ENCODE assay signal across 1 cellular context in the genomic region with DNA sequence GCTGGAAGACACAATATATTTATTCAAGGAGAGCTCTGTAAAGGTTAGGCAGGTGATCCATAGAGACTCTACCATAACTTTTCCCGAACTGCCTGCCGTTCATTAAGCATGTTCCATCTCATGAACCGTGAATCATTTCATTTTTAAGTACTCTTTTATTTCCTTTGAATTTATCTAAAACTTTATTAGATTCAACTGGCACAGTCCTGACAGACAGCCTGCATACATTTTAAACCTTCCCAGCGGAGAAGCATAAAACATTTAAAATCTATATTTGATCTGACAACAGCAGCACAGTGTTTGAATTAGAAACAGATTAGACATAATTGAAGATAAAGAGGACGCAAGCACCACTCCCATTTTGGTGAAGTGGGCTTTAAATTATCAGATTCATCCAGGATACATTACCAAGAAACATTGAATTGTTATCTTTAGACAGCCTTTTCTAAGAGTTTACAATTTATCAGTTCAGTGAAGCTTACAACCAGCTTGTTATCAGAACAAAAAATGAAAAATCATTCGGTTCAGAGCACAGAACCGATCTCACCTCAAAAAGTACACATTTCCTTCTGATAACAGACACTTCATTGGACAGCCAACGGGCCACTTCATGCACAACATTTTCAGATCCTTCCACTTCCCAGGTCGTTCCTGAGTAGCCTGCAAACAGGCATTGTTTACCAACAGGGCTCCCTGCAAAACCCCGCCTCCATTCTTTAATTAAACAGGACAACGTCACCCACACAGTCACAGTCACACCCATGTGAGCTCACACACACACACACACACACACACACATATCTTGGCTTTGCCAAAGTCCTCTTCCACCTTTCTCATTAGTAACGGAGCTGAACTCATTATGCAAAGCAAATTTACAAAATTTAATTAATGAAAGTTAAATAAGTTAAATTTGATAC.
TF ChIP-seq lines count a peak whose summit lies in the region.

No MANE protein-coding gene starts in this region.

TF ChIP-seq in K562, 482 proteins besides CTCF, POLR2A, EP300 and RAD21:
- no peak for TF ChIP-seq BRCA1 (IDR thresholded peaks at IDR 0.05)
- no peak for TF ChIP-seq BRCA1 (CRISPR knock-in tag; IDR thresholded peaks at IDR 0.05)
- TF ChIP-seq SMARCC2 (IDR thresholded peaks at IDR 0.05; ENCODE audit: low read depth): no peak
- peak; percentile 56 for TF ChIP-seq ARID1B (IDR thresholded peaks at IDR 0.05)
- TF ChIP-seq FOSL1 (tag; conservative IDR thresholded peaks at IDR 0.05): 0 out of 2 replicates have a peak, but pooled peaks have one; percentile 19
- no peak for TF ChIP-seq CEBPG (CRISPR knock-in tag; IDR thresholded peaks at IDR 0.05)
- TF ChIP-seq CEBPG (tag; conservative IDR thresholded peaks at IDR 0.05 in 1 of 2, IDR thresholded peaks at IDR 0.05 in 1 of 2): 0 out of 4 replicates have a peak, but pooled peaks of 1 of the 2 experiments have one; percentile 14
- peak; percentile 66 for TF ChIP-seq CBFA2T3 (IDR thresholded peaks at IDR 0.05)
- peak; percentile 66 for TF ChIP-seq TAL1 (IDR thresholded peaks at IDR 0.05)
- no peak for TF ChIP-seq JUN (IDR thresholded peaks at IDR 0.05; ENCODE audit: borderline replicate concordance, low read depth, low read length)
- TF ChIP-seq JUN (CRISPR knock-in tag; IDR thresholded peaks at IDR 0.05; ENCODE audit: borderline replicate concordance): no peak
- TF ChIP-seq ID3 (CRISPR knock-in tag; IDR thresholded peaks at IDR 0.05): no peak
- no peak for TF ChIP-seq ID3 (tag; IDR thresholded peaks at IDR 0.05)
- peak; percentile 51; the same call in 1 of the 2 replicates for TF ChIP-seq TCF3 (CRISPR knock-in tag; IDR thresholded peaks at IDR 0.05)
- TF ChIP-seq ESRRB (CRISPR knock-in tag; IDR thresholded peaks at IDR 0.05; ENCODE audit: borderline replicate concordance): no peak
- TF ChIP-seq RCOR1 (IDR thresholded peaks at IDR 0.05; ENCODE audit: borderline replicate concordance in 1 of 2, low read depth in 2 of 2, low read length in 2 of 2): peak in 1 of 2 experiments; percentile 57; a peak in 2 of 4 replicates
- TF ChIP-seq ELF4 (CRISPR knock-in tag; IDR thresholded peaks at IDR 0.05): peak; percentile 55; the same call in 1 of the 2 replicates
- TF ChIP-seq ATF1 (CRISPR knock-in tag; IDR thresholded peaks at IDR 0.05): no peak
- peak; percentile 65; the same call in 1 of the 2 replicates for TF ChIP-seq ATF1 (tag; IDR thresholded peaks at IDR 0.05)
- peak; percentile 10 for TF ChIP-seq MEIS2 (IDR thresholded peaks at IDR 0.05; ENCODE audit: partially characterized antibody)
- peak; percentile 70 for TF ChIP-seq KLF16 (IDR thresholded peaks at IDR 0.05)
- TF ChIP-seq FOXA3 (CRISPR knock-in tag; conservative IDR thresholded peaks at IDR 0.05 in 1 of 2, IDR thresholded peaks at IDR 0.05 in 1 of 2): peak in 1 of 2 experiments; percentile 44; a peak in 2 of 4 replicates
- TF ChIP-seq SOX6 (IDR thresholded peaks at IDR 0.05): peak; percentile 75; the same call in 1 of the 2 replicates
- TF ChIP-seq, protein P1, sequence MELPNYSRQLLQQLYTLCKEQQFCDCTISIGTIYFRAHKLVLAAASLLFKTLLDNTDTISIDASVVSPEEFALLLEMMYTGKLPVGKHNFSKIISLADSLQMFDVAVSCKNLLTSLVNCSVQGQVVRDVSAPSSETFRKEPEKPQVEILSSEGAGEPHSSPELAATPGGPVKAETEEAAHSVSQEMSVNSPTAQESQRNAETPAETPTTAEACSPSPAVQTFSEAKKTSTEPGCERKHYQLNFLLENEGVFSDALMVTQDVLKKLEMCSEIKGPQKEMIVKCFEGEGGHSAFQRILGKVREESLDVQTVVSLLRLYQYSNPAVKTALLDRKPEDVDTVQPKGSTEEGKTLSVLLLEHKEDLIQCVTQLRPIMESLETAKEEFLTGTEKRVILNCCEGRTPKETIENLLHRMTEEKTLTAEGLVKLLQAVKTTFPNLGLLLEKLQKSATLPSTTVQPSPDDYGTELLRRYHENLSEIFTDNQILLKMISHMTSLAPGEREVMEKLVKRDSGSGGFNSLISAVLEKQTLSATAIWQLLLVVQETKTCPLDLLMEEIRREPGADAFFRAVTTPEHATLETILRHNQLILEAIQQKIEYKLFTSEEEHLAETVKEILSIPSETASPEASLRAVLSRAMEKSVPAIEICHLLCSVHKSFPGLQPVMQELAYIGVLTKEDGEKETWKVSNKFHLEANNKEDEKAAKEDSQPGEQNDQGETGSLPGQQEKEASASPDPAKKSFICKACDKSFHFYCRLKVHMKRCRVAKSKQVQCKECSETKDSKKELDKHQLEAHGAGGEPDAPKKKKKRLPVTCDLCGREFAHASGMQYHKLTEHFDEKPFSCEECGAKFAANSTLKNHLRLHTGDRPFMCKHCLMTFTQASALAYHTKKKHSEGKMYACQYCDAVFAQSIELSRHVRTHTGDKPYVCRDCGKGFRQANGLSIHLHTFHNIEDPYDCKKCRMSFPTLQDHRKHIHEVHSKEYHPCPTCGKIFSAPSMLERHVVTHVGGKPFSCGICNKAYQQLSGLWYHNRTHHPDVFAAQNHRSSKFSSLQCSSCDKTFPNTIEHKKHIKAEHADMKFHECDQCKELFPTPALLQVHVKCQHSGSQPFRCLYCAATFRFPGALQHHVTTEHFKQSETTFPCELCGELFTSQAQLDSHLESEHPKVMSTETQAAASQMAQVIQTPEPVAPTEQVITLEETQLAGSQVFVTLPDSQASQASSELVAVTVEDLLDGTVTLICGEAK (IDR thresholded peaks at IDR 0.05): peak; percentile 79
- TF ChIP-seq, protein P1 (CRISPR knock-in tag; IDR thresholded peaks at IDR 0.05): peak; percentile 57; the same call in 1 of the 2 replicates
- peak; percentile 31 for TF ChIP-seq CBFA2T2 (conservative IDR thresholded peaks at IDR 0.05)
- no peak for TF ChIP-seq SRSF1 (IDR thresholded peaks at IDR 0.05; ENCODE audit: low read depth, low read length)
- peak; percentile 87; the same call in 1 of the 2 replicates for TF ChIP-seq TEAD4 (IDR thresholded peaks at IDR 0.05; ENCODE audit: low read length)
- TF ChIP-seq TEAD4 (CRISPR knock-in tag; IDR thresholded peaks at IDR 0.05; ENCODE audit: borderline replicate concordance): no peak
- TF ChIP-seq, protein P2, sequence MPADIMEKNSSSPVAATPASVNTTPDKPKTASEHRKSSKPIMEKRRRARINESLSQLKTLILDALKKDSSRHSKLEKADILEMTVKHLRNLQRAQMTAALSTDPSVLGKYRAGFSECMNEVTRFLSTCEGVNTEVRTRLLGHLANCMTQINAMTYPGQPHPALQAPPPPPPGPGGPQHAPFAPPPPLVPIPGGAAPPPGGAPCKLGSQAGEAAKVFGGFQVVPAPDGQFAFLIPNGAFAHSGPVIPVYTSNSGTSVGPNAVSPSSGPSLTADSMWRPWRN (IDR thresholded peaks at IDR 0.05; ENCODE audit: low read depth): 0 out of 2 replicates have a peak, but pooled peaks have one; percentile 37
- 0 out of 2 replicates have a peak, but pooled peaks have one; percentile 29 for TF ChIP-seq ATF7 (IDR thresholded peaks at IDR 0.05)
- TF ChIP-seq, protein P3, sequence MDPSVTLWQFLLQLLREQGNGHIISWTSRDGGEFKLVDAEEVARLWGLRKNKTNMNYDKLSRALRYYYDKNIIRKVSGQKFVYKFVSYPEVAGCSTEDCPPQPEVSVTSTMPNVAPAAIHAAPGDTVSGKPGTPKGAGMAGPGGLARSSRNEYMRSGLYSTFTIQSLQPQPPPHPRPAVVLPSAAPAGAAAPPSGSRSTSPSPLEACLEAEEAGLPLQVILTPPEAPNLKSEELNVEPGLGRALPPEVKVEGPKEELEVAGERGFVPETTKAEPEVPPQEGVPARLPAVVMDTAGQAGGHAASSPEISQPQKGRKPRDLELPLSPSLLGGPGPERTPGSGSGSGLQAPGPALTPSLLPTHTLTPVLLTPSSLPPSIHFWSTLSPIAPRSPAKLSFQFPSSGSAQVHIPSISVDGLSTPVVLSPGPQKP (CRISPR knock-in tag; IDR thresholded peaks at IDR 0.05): no peak
